ENCODE assay signal across 8 cellular contexts in genomic region chr19:53333466-53334449, GRCh38. TPM values are rescaled to one million over a fixed set of nuclear protein-coding genes. Genes with fewer than 3 reads are reported as not detected.
DNase-seq lines count a peak whose midpoint lies in the region; ATAC-seq and TF ChIP-seq lines count a peak whose summit lies in the region.

Gene ZNF845 (plus strand): TSS chr19:53333749. CDS start chr19:53341308, 7,559 bp downstream.

- no peak for TF ChIP-seq CTCF in colonic mucosa (IDR thresholded peaks at IDR 0.05)

- intact Hi-C loops in colonic mucosa (cut with DNase I) (loop anchor here (10.0 kb wide), 1 partner anchor 139 kb away; the partner anchor contains the start of gene ZNF665), left colon (cut with DNase I, micrococcal nuclease) (no loop called here)

- H3K27me3 ChIP-seq in colonic mucosa: no peaks in the 10 kb centered on the region

- no peaks in the 10 kb centered on the region for H3K4me1 ChIP-seq in colonic mucosa

- peak within 1 kb of the TSS; percentile 82 for H3K4me3 ChIP-seq in colonic mucosa

- no peaks in the 10 kb centered on the region for H3K36me3 ChIP-seq in colonic mucosa

- DNase-seq in AG20443 (ENCODE audit: low spot score) (peak; percentile 96), NCI-H446 (lab: John Stamatoyannopoulos, UW) (peak; percentile 61 to 90), colonic mucosa (peak; percentile 99), left colon (peak; percentile 93 to 99)
- DNase-seq in activated CD4-positive, alpha-beta T cell treated with anti-CD3 and anti-CD28 coated beads for 24 hours (ENCODE audit: low read depth in 2 of 2): peak; percentile 89 to 92
- DNase-seq in stimulated activated CD4-positive, alpha-beta T cell treated with anti-CD3 and anti-CD28 coated beads, Interleukin-1b, Interleukin-23, amount 100 ng/mL, for 4 hours (ENCODE audit: low read depth in 2 of 2): peak; percentile 94 to 96

- peak; percentile 96 for ATAC-seq in GM19025 (IDR thresholded peaks at IDR 0.05; ENCODE audit: low read depth, unreplicated experiment)
- peak; percentile 88 for ATAC-seq in HG03342 (IDR thresholded peaks at IDR 0.05; ENCODE audit: unreplicated experiment)
- ATAC-seq in left colon: peak; percentile 100

- no peaks in the 10 kb centered on the region for H3K9me3 ChIP-seq in colonic mucosa

- peak within 1 kb of the TSS; percentile 32 for H3K27ac ChIP-seq in colonic mucosa

- peak within 1 kb of the TSS; percentile 70 to 72 for H3K9ac ChIP-seq in colonic mucosa (ENCODE audit: low read depth in 2 of 2, low read length in 2 of 2)

RNA-seq across cellular contexts. Expression of gene ZNF845, which starts in this region (rescaled TPM):
- total RNA-seq in colonic mucosa (1 to 10 TPM; 7.7 to 7.9 TPM), left colon (1 to 10 TPM; 5.2 to 7.8 TPM)

Comparison
In these comparisons a context has a peak if more than half of its experiments do, and no peak if none do; other contexts are left out.
1. Peak in every context shown above with its lines: DNase-seq, ATAC-seq, H3K4me3 ChIP-seq and H3K27ac ChIP-seq.